1 cellular context compared by ENCODE assay signal in the genomic region with DNA sequence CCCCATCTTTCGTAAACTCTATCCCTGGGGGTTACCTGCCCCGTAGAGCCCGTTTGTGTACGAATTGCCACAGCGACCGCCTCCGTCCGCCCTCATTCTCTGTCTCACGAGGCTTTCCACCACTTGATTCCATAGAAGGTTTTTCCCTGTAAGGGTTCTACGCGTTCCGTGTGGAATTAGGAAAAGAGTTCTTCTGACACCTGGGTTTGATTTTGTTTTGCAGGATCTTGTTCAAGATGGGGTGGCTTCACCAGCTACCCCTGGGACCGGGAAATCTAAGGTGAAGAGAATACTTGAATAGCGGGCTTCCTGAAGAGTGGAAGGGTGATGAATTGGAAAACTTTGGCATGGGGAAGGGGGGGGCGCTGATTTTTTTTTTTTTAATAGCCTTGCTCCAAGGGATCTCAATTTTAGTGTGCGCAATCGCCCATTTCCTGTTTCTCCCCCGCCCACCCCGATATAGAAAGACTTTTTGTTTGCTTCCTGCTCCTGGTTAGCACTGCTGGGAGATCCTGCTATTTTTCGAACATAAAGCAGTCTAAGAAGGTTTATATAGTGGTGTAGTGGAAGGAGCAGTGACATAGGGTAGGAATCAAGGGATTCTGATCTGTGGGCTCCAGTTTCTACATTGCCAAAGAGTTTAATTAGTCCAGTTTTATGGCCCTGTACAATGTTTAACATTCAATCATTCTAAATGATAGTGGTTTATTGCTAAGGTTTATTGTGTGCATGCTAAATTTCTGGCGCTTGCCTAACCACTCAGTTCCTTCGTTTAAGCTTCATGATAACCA.
TF ChIP-seq lines count a peak whose summit lies in the region.

No MANE protein-coding gene starts in this region.

TF ChIP-seq in WTC11, 78 proteins besides CTCF, POLR2A, EP300 and RAD21 (continued from another document):
- TF ChIP-seq, protein P1, sequence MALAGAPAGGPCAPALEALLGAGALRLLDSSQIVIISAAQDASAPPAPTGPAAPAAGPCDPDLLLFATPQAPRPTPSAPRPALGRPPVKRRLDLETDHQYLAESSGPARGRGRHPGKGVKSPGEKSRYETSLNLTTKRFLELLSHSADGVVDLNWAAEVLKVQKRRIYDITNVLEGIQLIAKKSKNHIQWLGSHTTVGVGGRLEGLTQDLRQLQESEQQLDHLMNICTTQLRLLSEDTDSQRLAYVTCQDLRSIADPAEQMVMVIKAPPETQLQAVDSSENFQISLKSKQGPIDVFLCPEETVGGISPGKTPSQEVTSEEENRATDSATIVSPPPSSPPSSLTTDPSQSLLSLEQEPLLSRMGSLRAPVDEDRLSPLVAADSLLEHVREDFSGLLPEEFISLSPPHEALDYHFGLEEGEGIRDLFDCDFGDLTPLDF (CRISPR knock-in tag; IDR thresholded peaks at IDR 0.05) = no peak
- TF ChIP-seq, protein P2, sequence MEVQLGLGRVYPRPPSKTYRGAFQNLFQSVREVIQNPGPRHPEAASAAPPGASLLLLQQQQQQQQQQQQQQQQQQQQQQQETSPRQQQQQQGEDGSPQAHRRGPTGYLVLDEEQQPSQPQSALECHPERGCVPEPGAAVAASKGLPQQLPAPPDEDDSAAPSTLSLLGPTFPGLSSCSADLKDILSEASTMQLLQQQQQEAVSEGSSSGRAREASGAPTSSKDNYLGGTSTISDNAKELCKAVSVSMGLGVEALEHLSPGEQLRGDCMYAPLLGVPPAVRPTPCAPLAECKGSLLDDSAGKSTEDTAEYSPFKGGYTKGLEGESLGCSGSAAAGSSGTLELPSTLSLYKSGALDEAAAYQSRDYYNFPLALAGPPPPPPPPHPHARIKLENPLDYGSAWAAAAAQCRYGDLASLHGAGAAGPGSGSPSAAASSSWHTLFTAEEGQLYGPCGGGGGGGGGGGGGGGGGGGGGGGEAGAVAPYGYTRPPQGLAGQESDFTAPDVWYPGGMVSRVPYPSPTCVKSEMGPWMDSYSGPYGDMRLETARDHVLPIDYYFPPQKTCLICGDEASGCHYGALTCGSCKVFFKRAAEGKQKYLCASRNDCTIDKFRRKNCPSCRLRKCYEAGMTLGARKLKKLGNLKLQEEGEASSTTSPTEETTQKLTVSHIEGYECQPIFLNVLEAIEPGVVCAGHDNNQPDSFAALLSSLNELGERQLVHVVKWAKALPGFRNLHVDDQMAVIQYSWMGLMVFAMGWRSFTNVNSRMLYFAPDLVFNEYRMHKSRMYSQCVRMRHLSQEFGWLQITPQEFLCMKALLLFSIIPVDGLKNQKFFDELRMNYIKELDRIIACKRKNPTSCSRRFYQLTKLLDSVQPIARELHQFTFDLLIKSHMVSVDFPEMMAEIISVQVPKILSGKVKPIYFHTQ (CRISPR knock-in tag; IDR thresholded peaks at IDR 0.05) = no peak
- TF ChIP-seq TEAD4 (CRISPR knock-in tag; IDR thresholded peaks at IDR 0.05) = no peak
- no peak for TF ChIP-seq IRF2 (CRISPR knock-in tag; IDR thresholded peaks at IDR 0.05; ENCODE audit: borderline replicate concordance, low read depth)
TF ChIP-seq in WTC11: peak in this region for 0.
